ENCODE assay signal across 8 cellular contexts in genomic region chr2:239319261-239319661, GRCh38.
DNase-seq lines count a peak whose midpoint lies in the region; ATAC-seq and TF ChIP-seq lines count a peak whose summit lies in the region.

No MANE protein-coding gene starts in this region.

- TF ChIP-seq CTCF in AG09309 (IDR thresholded peaks at IDR 0.05; ENCODE audit: control insufficient read depth, insufficient read depth, low read depth, low read length, missing control alignments) (no peak), choroid plexus epithelial cell (conservative IDR thresholded peaks at IDR 0.05; ENCODE audit: low read depth, low read length) (no peak), foreskin keratinocyte (conservative IDR thresholded peaks at IDR 0.05) (no peak)

- H3K9me3 ChIP-seq in KOPT-K1 (ENCODE audit: insufficient read depth, low read length, poor library complexity, severe bottlenecking), result peaks cover 14% of the 10 kb centered on the region
- no peaks in the 10 kb centered on the region for H3K9me3 ChIP-seq in mucosa of rectum (ENCODE audit: control insufficient read depth in 2 of 2, low read length in 2 of 2)

- H3K27ac ChIP-seq in KOPT-K1 (ENCODE audit: low read depth, low read length, poor library complexity, severe bottlenecking) (peak overlapping the region; percentile 100), mucosa of rectum (ENCODE audit: low read depth in 2 of 2, low read length in 2 of 2) (peak overlapping the region; percentile 5 to 49), foreskin keratinocyte (no peak overlapping the region)

- peak overlapping the region in 1 of 2 donors; percentile 26 for H3K9ac ChIP-seq in mucosa of rectum (ENCODE audit: low read depth in 1 of 2, low read length in 2 of 2)

- H3K27me3 ChIP-seq in mucosa of rectum (ENCODE audit: control insufficient read depth in 2 of 2, insufficient read depth in 2 of 2, low read length in 2 of 2) (no peaks in the 10 kb centered on the region), foreskin keratinocyte (no peaks in the 10 kb centered on the region)

- ATAC-seq in HG03097 (IDR thresholded peaks at IDR 0.05; ENCODE audit: low FRiP score, unreplicated experiment), result no peak
- no peak for ATAC-seq in HG02759 (IDR thresholded peaks at IDR 0.05; ENCODE audit: unreplicated experiment)
- no peak for ATAC-seq in foreskin keratinocyte

- DNase-seq in AG09309 (ENCODE audit: low read depth), result no peak
- peak; percentile 76 for DNase-seq in choroid plexus epithelial cell (ENCODE audit: low read depth)
- DNase-seq in foreskin keratinocyte, result no peak
- DNase-seq in activated gamma-delta T cell (lab: John Stamatoyannopoulos, UW), result no peak

- H3K4me1 ChIP-seq in mucosa of rectum (ENCODE audit: control insufficient read depth in 2 of 2, insufficient read depth in 2 of 2, low read length in 2 of 2) (peaks cover 9 to 23% of the 10 kb centered on the region in 2 donors), foreskin keratinocyte (no peaks in the 10 kb centered on the region)

- H3K4me3 ChIP-seq in AG09309 (ENCODE audit: control insufficient read depth, low read depth, low read length), result peak overlapping the region; percentile 36
- peak overlapping the region; percentile 61 for H3K4me3 ChIP-seq in choroid plexus epithelial cell (ENCODE audit: low read depth, low read length)
- peak overlapping the region; percentile 2 to 44 for H3K4me3 ChIP-seq in mucosa of rectum (ENCODE audit: low read length in 2 of 2)

- H3K36me3 ChIP-seq in KOPT-K1 (ENCODE audit: insufficient read depth, low read length), result peaks cover 11% of the 10 kb centered on the region
- H3K36me3 ChIP-seq in mucosa of rectum (ENCODE audit: control insufficient read depth in 2 of 2, insufficient read depth in 2 of 2, low read length in 2 of 2), result no peaks in the 10 kb centered on the region
